In genomic region chr1:218347713-218348627, GRCh38 we compare ENCODE assay signal across 9 cellular contexts. TPM values are rescaled to one million over a fixed set of nuclear protein-coding genes. Genes with fewer than 3 reads are reported as not detected.
DNase-seq lines count a peak whose midpoint lies in the region; ATAC-seq and TF ChIP-seq lines count a peak whose summit lies in the region.
"Had no signal": no experiment of that assay in that cellular context is flagged by ENCODE, and none has a peak within 500 bp of the region (broad histone marks: within the 10 kb centered on the region; RNA-seq: fewer than 3 reads in every experiment).

No MANE protein-coding gene starts in this region.

- TF ChIP-seq POLR2A in erythroblast (IDR thresholded peaks at IDR 0.05; ENCODE audit: low read length) = no peak

- no peaks in the 10 kb centered on the region for H3K27me3 ChIP-seq in RWPE2 (ENCODE audit: insufficient read depth, poor library complexity, severe bottlenecking)
- no peaks in the 10 kb centered on the region for H3K27me3 ChIP-seq in foreskin keratinocyte

- peak; percentile 30; the same call in 2 of the 3 replicates for ATAC-seq in RWPE2 (ENCODE audit: low read depth)
- no peak for ATAC-seq in foreskin keratinocyte
- no peak for ATAC-seq in GM18907 (IDR thresholded peaks at IDR 0.05; ENCODE audit: unreplicated experiment)

- H3K4me3 ChIP-seq in RWPE2 (ENCODE audit: severe bottlenecking) = peak overlapping the region; percentile 53

- no peaks in the 10 kb centered on the region for H3K36me3 ChIP-seq in ES-I3 (ENCODE audit: insufficient read depth, low read length)
- no peaks in the 10 kb centered on the region for H3K36me3 ChIP-seq in RWPE2 (ENCODE audit: low read depth)

- peaks cover 24% of the 10 kb centered on the region for H3K4me1 Mint-ChIP-seq in activated T-helper 2 cell treated with anti-CD3 and anti-CD28 coated beads, Interferon-gamma antibody, Interleukin-2, Interleukin-4, amounts not matched to agents 10 μg/mL and 5 μg/mL and 100 μg/mL, durations not matched to agents 14 hours and 24 hours and 36 hours (ENCODE audit: low read depth)

- peak overlapping the region; percentile 84 for H3K9ac ChIP-seq in ES-I3 (ENCODE audit: low read depth, low read length)

- no peak overlapping the region for H3K4me3 Mint-ChIP-seq in activated T-helper 2 cell treated with anti-CD3 and anti-CD28 coated beads, Interferon-gamma antibody, Interleukin-2, Interleukin-4, amounts not matched to agents 10 μg/mL and 5 μg/mL and 100 μg/mL, durations not matched to agents 14 hours and 24 hours and 36 hours (ENCODE audit: low read depth)
- H3K4me3 Mint-ChIP-seq: stimulated activated naive CD8-positive, alpha-beta T cell treated with anti-CD3 and anti-CD28 coated beads, Interleukin-15, Interleukin-2, amounts not matched to agents 100 ng/mL and 50 ng/mL, for 24 hours had no signal

- DNase-seq in RWPE2 (ENCODE audit: low spot score) = no peak
- DNase-seq in foreskin keratinocyte = peak; percentile 65 to 66
- DNase-seq in retina = peak; percentile 65
- no peak for DNase-seq in NCI-H146 (lab: John Stamatoyannopoulos, UW)
- DNase-seq in activated T-helper 2 cell treated with anti-CD3 and anti-CD28 coated beads, Interferon-gamma antibody, Interleukin-2, Interleukin-4, amounts not matched to agents 10 μg/mL and 5 μg/mL and 100 μg/mL, durations not matched to agents 14 hours and 24 hours and 36 hours (ENCODE audit: low spot score) = no peak
- no peak for DNase-seq in erythroblast (lab: John Stamatoyannopoulos, UW)

- no peak overlapping the region for H3K27ac Mint-ChIP-seq in activated T-helper 2 cell treated with anti-CD3 and anti-CD28 coated beads, Interferon-gamma antibody, Interleukin-2, Interleukin-4, amounts not matched to agents 10 μg/mL and 5 μg/mL and 100 μg/mL, durations not matched to agents 14 hours and 24 hours and 36 hours
- H3K27ac Mint-ChIP-seq: stimulated activated naive CD8-positive, alpha-beta T cell treated with anti-CD3 and anti-CD28 coated beads, Interleukin-15, Interleukin-2, amounts not matched to agents 100 ng/mL and 50 ng/mL, for 24 hours had no signal

- H3K27me3 Mint-ChIP-seq in activated T-helper 2 cell treated with anti-CD3 and anti-CD28 coated beads, Interferon-gamma antibody, Interleukin-2, Interleukin-4, amounts not matched to agents 10 μg/mL and 5 μg/mL and 100 μg/mL, durations not matched to agents 14 hours and 24 hours and 36 hours (ENCODE audit: low read depth) = peaks cover 65% of the 10 kb centered on the region

- H3K9me3 Mint-ChIP-seq in activated T-helper 2 cell treated with anti-CD3 and anti-CD28 coated beads, Interferon-gamma antibody, Interleukin-2, Interleukin-4, amounts not matched to agents 10 μg/mL and 5 μg/mL and 100 μg/mL, durations not matched to agents 14 hours and 24 hours and 36 hours = no peaks in the 10 kb centered on the region
- H3K9me3 Mint-ChIP-seq: stimulated activated naive CD8-positive, alpha-beta T cell treated with anti-CD3 and anti-CD28 coated beads, Interleukin-15, Interleukin-2, amounts not matched to agents 100 ng/mL and 50 ng/mL, for 24 hours had no signal

- H3K36me3 Mint-ChIP-seq in activated T-helper 2 cell treated with anti-CD3 and anti-CD28 coated beads, Interferon-gamma antibody, Interleukin-2, Interleukin-4, amounts not matched to agents 10 μg/mL and 5 μg/mL and 100 μg/mL, durations not matched to agents 14 hours and 24 hours and 36 hours (ENCODE audit: low read depth) = no peaks in the 10 kb centered on the region

- intact Hi-C loops in activated T-helper 2 cell treated with anti-CD3 and anti-CD28 coated beads, Interferon-gamma antibody, Interleukin-2, Interleukin-4, amounts not matched to agents 10 μg/mL and 5 μg/mL and 100 μg/mL, durations not matched to agents 14 hours and 24 hours and 36 hours (cut with micrococcal nuclease) = loop anchor here (2.0 kb wide), 1 partner anchor 183 kb away; no protein-coding TSS in a partner anchor

- TF ChIP-seq CTCF in RWPE2 (IDR thresholded peaks at IDR 0.05; ENCODE audit: poor library complexity, severe bottlenecking) = no peak
- no peak for TF ChIP-seq CTCF in foreskin keratinocyte (conservative IDR thresholded peaks at IDR 0.05)

- H3K4me1 ChIP-seq in ES-I3 (ENCODE audit: insufficient read depth, low read length) (peaks cover 11% of the 10 kb centered on the region), RWPE2 (ENCODE audit: insufficient read depth, poor library complexity, severe bottlenecking) (peaks cover 13% of the 10 kb centered on the region), foreskin keratinocyte (peaks cover 22% of the 10 kb centered on the region)

- H3K9me3 ChIP-seq in ES-I3 (ENCODE audit: control insufficient read depth, insufficient read depth, low read length) (no peaks in the 10 kb centered on the region), RWPE2 (ENCODE audit: severe bottlenecking) (no peaks in the 10 kb centered on the region)

- H3K27ac ChIP-seq in RWPE2 (ENCODE audit: poor library complexity, severe bottlenecking) (peak overlapping the region; percentile 75), foreskin keratinocyte (no peak overlapping the region)

RNA-seq across cellular contexts. Expression of gene TGFB2, which starts 2.8 kb away (rescaled TPM):
- total RNA-seq in foreskin keratinocyte = 4.8 and 6.6 TPM in 2 replicates
- polyA plus RNA-seq in foreskin keratinocyte = 1.2 and 2.1 TPM in 2 replicates
- 0.05 TPM in 1 of 2 replicates, not detected in the other for total RNA-seq in activated T-helper 2 cell treated with anti-CD3 and anti-CD28 coated beads, Interferon-gamma antibody, Interleukin-2, Interleukin-4, amounts not matched to agents 10 μg/mL and 5 μg/mL and 100 μg/mL, durations not matched to agents 14 hours and 24 hours and 36 hours

Comparison
In these comparisons a context has a peak if more than half of its experiments do, and no peak if none do; other contexts are left out.
1. DNase-seq: peak in foreskin keratinocyte (2 of 2) and retina (single experiment); none in RWPE2 (single experiment), NCI-H146 (single experiment), activated T-helper 2 cell treated with anti-CD3 and anti-CD28 coated beads, Interferon-gamma antibody, Interleukin-2, Interleukin-4, amounts not matched to agents 10 μg/mL and 5 μg/mL and 100 μg/mL, durations not matched to agents 14 hours and 24 hours and 36 hours (single experiment) and erythroblast (0 of 2).